27 cellular contexts compared by ENCODE assay signal in the genomic region with DNA sequence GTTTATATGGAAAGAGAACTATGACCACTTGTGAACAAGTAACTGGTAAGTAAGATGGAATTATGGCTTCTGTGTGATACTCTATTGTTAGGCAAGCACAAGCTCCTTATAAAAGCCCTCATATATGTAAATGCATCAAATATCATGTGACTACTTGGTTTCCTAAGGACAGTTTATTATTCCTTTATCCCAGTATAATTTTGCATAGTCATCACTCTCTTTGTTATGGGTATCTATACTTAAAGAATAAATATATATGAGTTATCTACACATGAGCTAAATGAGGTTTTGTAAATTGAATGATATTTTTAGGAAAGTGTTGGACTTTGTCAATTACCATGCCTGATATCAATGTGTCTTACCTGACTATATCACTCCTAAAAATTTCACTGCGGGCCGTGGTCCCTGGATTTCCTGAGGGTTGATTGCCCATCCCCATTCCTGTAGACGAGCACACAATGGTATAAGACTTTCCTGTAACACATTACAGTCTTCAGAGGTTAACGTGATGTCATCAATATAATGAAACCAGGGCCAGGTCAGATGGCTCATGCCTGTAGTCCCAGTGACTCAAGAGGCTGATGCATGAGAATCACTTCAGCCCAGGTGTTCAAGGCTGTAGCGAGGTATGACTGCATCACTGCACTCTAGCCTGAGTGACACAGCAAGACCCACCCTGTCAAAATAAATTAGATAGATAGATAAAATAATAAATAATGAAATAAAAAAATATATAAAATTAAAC.
"Had no signal": no experiment of that assay in that cellular context is flagged by ENCODE, and none has a peak within 500 bp of the region (broad histone marks: within the 10 kb centered on the region; RNA-seq: fewer than 3 reads in every experiment).

No MANE protein-coding gene starts in this region.

- ATAC-seq: Right ventricle myocardium inferior, T-cell had no signal

- DNase-seq: activated B cell treated with CpG ODN at 0.5 μM for 24 hours; activated CD4-positive, alpha-beta memory T cell treated with anti-CD3 and anti-CD28 coated beads, Interleukin-2, amount 10 ng/mL, durations not matched to agents 7 days and 5 days; activated CD4-positive, alpha-beta T cell treated with anti-CD3 and anti-CD28 coated beads for 1 hour; activated CD4-positive, alpha-beta T cell treated with anti-CD3 and anti-CD28 coated beads, Interleukin-2, amount 50 U/mL, for 1 hour; activated CD8-positive, alpha-beta memory T cell treated with anti-CD3 and anti-CD28 coated beads, Interleukin-2, amount 50 U/mL, for 48 hours; activated gamma-delta T cell; activated naive CD4-positive, alpha-beta T cell treated with anti-CD3 and anti-CD28 coated beads for 36 hours; activated T-cell treated with anti-CD3 and anti-CD28 coated beads, Interleukin-2, amount 50 U/mL, for 24 hours; amygdala; Kasumi-1; NCI-H1092; NCI-H1417 treated with DMSO at 0.1 percent for 48 hours; NCI-H1694; NCI-H2029; NCI-H2107; NCI-H2171 treated with DMSO at 0.1 percent for 48 hours; NCI-H345; NCI-H510A; NCI-H526 treated with DMSO at 0.1 percent for 48 hours; NCI-H82; RPMI8226; T-cell; T-helper 2 cell; T1000 had no signal

- H3K4me3 ChIP-seq: cardiac muscle cell, SK-N-MC had no signal
